8 cellular contexts compared by ENCODE assay signal in genomic region chr15:85481543-85481942, GRCh38.
DNase-seq lines count a peak whose midpoint lies in the region; ATAC-seq and TF ChIP-seq lines count a peak whose summit lies in the region.
"Not testable (repeated sequence)": the region's sequence is repeated elsewhere in the genome, so short reads cannot be mapped to it uniquely, and the experiment has no call there.

No MANE protein-coding gene starts in this region.

- not testable (repeated sequence) for H2AFZ ChIP-seq in neural progenitor cell (replicated peaks)

- not testable (repeated sequence) for H3K36me3 ChIP-seq in CD8-positive, alpha-beta memory T cell (ENCODE audit: insufficient read depth, low read length); SJSA1; neural progenitor cell

- CTCF ChIA-PET in CD8-positive, alpha-beta memory T cell (lab: Charles Lee) = not testable (repeated sequence)
- CTCF ChIA-PET in activated CD8-positive, alpha-beta T cell treated with anti-CD3 and anti-CD28 coated beads for 36 hours (lab: Charles Lee) = interaction anchor here (3.3 kb wide), 1 partner anchor 24 kb away, joined by 12 read pairs; no protein-coding TSS in a partner anchor

- H3F3A ChIP-seq in neural progenitor cell (ENCODE audit: low read depth) = not testable (repeated sequence)

- H3K4me2 ChIP-seq in neural progenitor cell = peak overlapping the region; percentile 34

- intact Hi-C loops in activated CD8-positive, alpha-beta T cell treated with anti-CD3 and anti-CD28 coated beads for 36 hours (cut with micrococcal nuclease) = loop anchor here (10.0 kb wide), 1 partner anchor 223 kb away; no protein-coding TSS in a partner anchor

- H3K27ac ChIP-seq in CD8-positive, alpha-beta memory T cell (ENCODE audit: low read depth, low read length); neural progenitor cell: not testable (repeated sequence)
- H3K27ac ChIP-seq in SJSA1 = peak overlapping the region; percentile 88
- peak overlapping the region; percentile 44 for H3K27ac ChIP-seq in epithelial cell of prostate

- ATAC-seq in activated CD8-positive, alpha-beta T cell treated with anti-CD3 and anti-CD28 coated beads for 36 hours = peak; percentile 59

- H3K9me3 Mint-ChIP-seq in CD8-positive, alpha-beta memory T cell; activated CD8-positive, alpha-beta T cell treated with anti-CD3 and anti-CD28 coated beads for 36 hours; activated naive CD8-positive, alpha-beta T cell (ENCODE audit: low read depth); neural progenitor cell; type B pancreatic cell: not testable (repeated sequence)

- H3K27me3 Mint-ChIP-seq in CD8-positive, alpha-beta memory T cell; activated CD8-positive, alpha-beta T cell treated with anti-CD3 and anti-CD28 coated beads for 36 hours; activated naive CD8-positive, alpha-beta T cell; neural progenitor cell (ENCODE audit: insufficient read depth, low read depth); type B pancreatic cell: not testable (repeated sequence)

- POLR2A ChIA-PET in CD8-positive, alpha-beta memory T cell (lab: Charles Lee); activated CD8-positive, alpha-beta T cell treated with anti-CD3 and anti-CD28 coated beads for 36 hours (lab: Charles Lee): not testable (repeated sequence)

- DNase-seq in CD8-positive, alpha-beta memory T cell = peak in 1 of 5 donors; percentile 38
- peak; percentile 74 for DNase-seq in Jurkat, Clone E6-1 (ENCODE audit: low read depth, low spot score)
- DNase-seq in SJSA1 (ENCODE audit: low read depth in 1 of 2, low spot score in 2 of 2) = peak in 1 of 2 experiments; percentile 42
- not testable (repeated sequence) for DNase-seq in activated CD8-positive, alpha-beta T cell treated with anti-CD3 and anti-CD28 coated beads for 36 hours; epithelial cell of prostate (ENCODE audit: low read depth, low spot score); neural progenitor cell (ENCODE audit: low spot score); type B pancreatic cell (ENCODE audit: extremely low spot score, unreplicated experiment)

- peaks cover 56 to 87% (median 84%) of the 10 kb centered on the region in 3 donors for H3K4me1 Mint-ChIP-seq in CD8-positive, alpha-beta memory T cell
- H3K4me1 Mint-ChIP-seq in activated CD8-positive, alpha-beta T cell treated with anti-CD3 and anti-CD28 coated beads for 36 hours (ENCODE audit: low read depth) = peaks cover 67% of the 10 kb centered on the region
- H3K4me1 Mint-ChIP-seq in activated naive CD8-positive, alpha-beta T cell (ENCODE audit: low read depth) = peaks cover 90% of the 10 kb centered on the region
- peaks cover 77% of the 10 kb centered on the region for H3K4me1 Mint-ChIP-seq in neural progenitor cell
- peaks cover 54% of the 10 kb centered on the region for H3K4me1 Mint-ChIP-seq in type B pancreatic cell (ENCODE audit: unreplicated experiment)

- H3K36me3 Mint-ChIP-seq in CD8-positive, alpha-beta memory T cell; activated CD8-positive, alpha-beta T cell treated with anti-CD3 and anti-CD28 coated beads for 36 hours (ENCODE audit: low read depth); activated naive CD8-positive, alpha-beta T cell; neural progenitor cell; type B pancreatic cell: not testable (repeated sequence)

- H3K9ac ChIP-seq in neural progenitor cell = not testable (repeated sequence)

- not testable (repeated sequence) for H3K27me3 ChIP-seq in CD8-positive, alpha-beta memory T cell (ENCODE audit: insufficient read depth, low read length, poor library complexity, severe bottlenecking); SJSA1 (replicated peaks); neural progenitor cell

- TF ChIP-seq CTCF in activated CD8-positive, alpha-beta T cell treated with anti-CD3 and anti-CD28 coated beads for 36 hours (IDR thresholded peaks at IDR 0.05); neural progenitor cell (IDR thresholded peaks at IDR 0.05); type B pancreatic cell (conservative IDR thresholded peaks at IDR 0.05): not testable (repeated sequence)

- not testable (repeated sequence) for H3K4me3 Mint-ChIP-seq in CD8-positive, alpha-beta memory T cell; activated CD8-positive, alpha-beta T cell treated with anti-CD3 and anti-CD28 coated beads for 36 hours; activated naive CD8-positive, alpha-beta T cell; neural progenitor cell; type B pancreatic cell

- not testable (repeated sequence) for H3K9me3 ChIP-seq in CD8-positive, alpha-beta memory T cell (ENCODE audit: low read length); SJSA1 (replicated peaks); neural progenitor cell (ENCODE audit: low read depth)

- H4K20me1 ChIP-seq in neural progenitor cell (ENCODE audit: low read depth) = peaks cover 76% of the 10 kb centered on the region

- H3K4me3 ChIP-seq in CD8-positive, alpha-beta memory T cell (ENCODE audit: low read length); Jurkat, Clone E6-1 (ENCODE audit: low read length); SJSA1; neural progenitor cell: not testable (repeated sequence)

- H3K27ac Mint-ChIP-seq in CD8-positive, alpha-beta memory T cell = peak overlapping the region in 6 of 8 donors; percentile 20 to 69 (median 52)
- H3K27ac Mint-ChIP-seq in activated CD8-positive, alpha-beta T cell treated with anti-CD3 and anti-CD28 coated beads for 36 hours; neural progenitor cell: not testable (repeated sequence)
- H3K27ac Mint-ChIP-seq in activated naive CD8-positive, alpha-beta T cell = peak overlapping the region; percentile 55
- peak overlapping the region; percentile 91 for H3K27ac Mint-ChIP-seq in type B pancreatic cell

- peaks cover 87% of the 10 kb centered on the region for H3K79me2 ChIP-seq in neural progenitor cell (ENCODE audit: low read depth)

- H3K4me1 ChIP-seq in CD8-positive, alpha-beta memory T cell (ENCODE audit: insufficient read depth, low read length) = peaks cover 21% of the 10 kb centered on the region
- H3K4me1 ChIP-seq in SJSA1 (replicated peaks) = peaks cover 73% of the 10 kb centered on the region
- H3K4me1 ChIP-seq in neural progenitor cell = peaks cover 42% of the 10 kb centered on the region
